In the genomic region with DNA sequence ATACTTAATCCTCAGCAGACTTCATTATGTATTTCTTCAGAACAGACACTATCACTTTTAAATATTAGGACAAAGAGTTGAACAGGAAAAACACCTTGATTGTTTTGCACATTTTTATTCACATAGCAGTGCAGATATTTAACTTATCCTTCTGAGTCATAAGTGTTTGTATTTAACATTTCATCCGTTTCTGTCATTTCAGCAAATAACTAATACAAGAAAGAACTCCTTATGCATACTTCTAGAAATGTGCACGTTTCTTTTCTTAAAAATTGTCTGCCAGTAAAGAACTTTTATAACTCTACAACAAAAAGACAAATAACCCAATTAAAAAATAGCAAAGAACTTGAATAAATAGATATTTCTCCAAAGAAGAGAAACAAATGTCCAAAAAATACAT, we compare ENCODE assay signal across 27 cellular contexts.
"Had no signal": no experiment of that assay in that cellular context is flagged by ENCODE, and none has a peak within 500 bp of the region (broad histone marks: within the 10 kb centered on the region; RNA-seq: fewer than 3 reads in every experiment).

No MANE protein-coding gene starts in this region.

- H3K4me2 ChIP-seq: hepatocyte had no signal

- H2AFZ ChIP-seq: hepatocyte had no signal

- H3K9me3 ChIP-seq: left lung, pancreas, prostate gland, sigmoid colon, spleen, tibial nerve, uterus had no signal

- H3K27me3 ChIP-seq: hepatocyte, left lung, pancreas, sigmoid colon, tibial nerve, uterus had no signal

- DNase-seq: kidney; left colon; left lung; mesendoderm; naive B cell; natural killer cell; nephron progenitor cell; pancreas; posterior cingulate gyrus; retina; right cardiac atrium; sigmoid colon; small intestine; spleen; stimulated activated CD4-positive, alpha-beta T cell treated with anti-CD3 and anti-CD28 coated beads, Interleukin-1b, Interleukin-23, amount 100 ng/mL, for 48 hours; stimulated activated CD4-positive, alpha-beta T cell treated with anti-CD3 and anti-CD28 coated beads, Interleukin-2, amount 100 ng/mL, for 48 hours; stimulated activated CD4-positive, alpha-beta T cell treated with anti-CD3 and anti-CD28 coated beads, Interleukin-4, amount 100 ng/mL, for 4 hours; stimulated activated CD8-positive, alpha-beta memory T cell treated with anti-CD3 and anti-CD28 coated beads, Interleukin-4, amount 100 ng/mL, for 48 hours; stimulated activated naive CD4-positive, alpha-beta T cell treated with Interleukin-2 at 50 U/mL for 16 hours; stimulated activated naive CD8-positive, alpha-beta T cell treated with anti-CD3 and anti-CD28 coated beads, Interleukin-15, amount 100 ng/mL, for 72 hours; substantia nigra; uterus had no signal

- H3K27ac ChIP-seq: hepatocyte, left lung, pancreas, prostate gland, sigmoid colon, tibial nerve, uterus had no signal

- ATAC-seq: left colon; left lung; natural killer cell; pancreas; right cardiac atrium; stimulated activated memory B cell treated with anti-CD40 and anti-IgM and Interleukin-4, amounts not matched to agents 10 μg/mL and 1 μg/mL and 100 μg/mL, for 72 hours; stimulated activated naive CD8-positive, alpha-beta T cell treated with anti-CD3 and anti-CD28 coated beads, Interleukin-15, amount 100 ng/mL, for 72 hours had no signal

- FAIRE-seq: kidney, pancreas, small intestine had no signal

- H3K4me3 ChIP-seq: hepatocyte, left lung, lung, pancreas, prostate gland, sigmoid colon, spleen, tibial nerve, uterus had no signal

- H3K4me1 ChIP-seq: prostate gland had no signal

- H3K36me3 ChIP-seq: left lung, pancreas, prostate gland, sigmoid colon, spleen, tibial nerve, uterus had no signal
